8 cellular contexts compared by ENCODE assay signal in the genomic region with DNA sequence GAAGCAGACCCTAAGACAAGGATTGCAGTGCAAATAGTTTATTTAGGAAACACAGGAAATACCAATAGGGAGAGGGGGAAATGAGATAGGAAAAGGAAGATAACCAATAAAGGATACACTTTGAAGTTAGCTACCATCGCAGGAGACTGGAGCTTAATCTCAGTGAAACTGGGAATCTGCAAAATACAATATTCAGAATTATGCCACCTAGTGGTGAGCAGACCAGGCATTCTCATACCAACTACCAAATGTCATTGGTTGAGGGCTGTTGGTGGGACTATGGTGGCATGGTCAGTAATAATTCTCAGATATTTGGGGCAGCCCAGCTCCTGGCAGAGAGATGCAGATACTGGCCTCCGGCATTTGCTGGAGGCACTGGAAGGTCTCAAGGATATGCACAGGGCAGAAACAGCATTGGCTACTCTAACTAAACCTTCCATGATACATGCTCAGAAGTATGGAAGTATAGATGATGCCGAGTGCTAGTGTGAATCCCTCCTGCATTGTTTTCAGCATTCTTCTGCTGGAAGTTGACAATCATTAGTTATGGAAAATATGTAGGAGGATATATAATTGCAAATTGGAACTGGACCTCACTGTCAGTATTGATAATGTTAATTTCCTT. TPM values are rescaled to one million over a fixed set of nuclear protein-coding genes. Genes with fewer than 3 reads are reported as not detected.
DNase-seq lines count a peak whose midpoint lies in the region; ATAC-seq and TF ChIP-seq lines count a peak whose summit lies in the region.

No MANE protein-coding gene starts in this region.

- no peak overlapping the region for H3K27ac Mint-ChIP-seq in naive thymus-derived CD4-positive, alpha-beta T cell
- H3K27ac Mint-ChIP-seq in activated T-helper 2 cell treated with anti-CD3 and anti-CD28 coated beads, Interferon-gamma antibody, Interleukin-2, Interleukin-4, amounts not matched to agents 10 μg/mL and 5 μg/mL and 100 μg/mL, durations not matched to agents 14 hours and 24 hours and 36 hours = no peak overlapping the region

- peak; percentile 72 for ATAC-seq in naive thymus-derived CD4-positive, alpha-beta T cell
- ATAC-seq in sciatic nerve = no peak
- no peak for ATAC-seq in GM21526 (IDR thresholded peaks at IDR 0.05; ENCODE audit: low FRiP score, unreplicated experiment)

- no peaks in the 10 kb centered on the region for H3K9me3 ChIP-seq in naive thymus-derived CD4-positive, alpha-beta T cell (ENCODE audit: control insufficient read depth in 2 of 3, low read length in 3 of 3)

- H3K27ac ChIP-seq in naive thymus-derived CD4-positive, alpha-beta T cell (ENCODE audit: low read depth, low read length) = no peak overlapping the region

- no peaks in the 10 kb centered on the region; the same call in 1 of the 2 replicates for H3K36me3 ChIP-seq in GM06990 (ENCODE audit: control insufficient read depth, insufficient read depth, low read length)
- no peaks in the 10 kb centered on the region for H3K36me3 ChIP-seq in naive thymus-derived CD4-positive, alpha-beta T cell (ENCODE audit: control insufficient read depth in 2 of 3, insufficient read depth in 3 of 3, low read length in 3 of 3)

- H3K27me3 ChIP-seq in GM06990 (replicated peaks; ENCODE audit: control insufficient read depth, insufficient read depth, low read length) = no peaks in the 10 kb centered on the region
- no peaks in the 10 kb centered on the region for H3K27me3 ChIP-seq in naive thymus-derived CD4-positive, alpha-beta T cell (ENCODE audit: control insufficient read depth in 2 of 2, insufficient read depth in 2 of 2, low read length in 2 of 2)

- intact Hi-C loops in naive thymus-derived CD4-positive, alpha-beta T cell (cut with micrococcal nuclease) = loop anchor here (1.0 kb wide), 2 partner anchors 285 to 294 kb away; no protein-coding TSS in a partner anchor
- intact Hi-C loops in sciatic nerve (cut with DNase I) = no loop called here
- intact Hi-C loops in activated T-helper 2 cell treated with anti-CD3 and anti-CD28 coated beads, Interferon-gamma antibody, Interleukin-2, Interleukin-4, amounts not matched to agents 10 μg/mL and 5 μg/mL and 100 μg/mL, durations not matched to agents 14 hours and 24 hours and 36 hours (cut with micrococcal nuclease) = no loop called here

- POLR2A ChIA-PET in naive thymus-derived CD4-positive, alpha-beta T cell (lab: Charles Lee) = interaction anchor here (0.6 kb wide), 2 partner anchors 93 to 229 kb away, joined by 3 to 4 read pairs; no protein-coding TSS in a partner anchor

- no peaks in the 10 kb centered on the region for H3K27me3 Mint-ChIP-seq in naive thymus-derived CD4-positive, alpha-beta T cell
- H3K27me3 Mint-ChIP-seq in activated T-helper 2 cell treated with anti-CD3 and anti-CD28 coated beads, Interferon-gamma antibody, Interleukin-2, Interleukin-4, amounts not matched to agents 10 μg/mL and 5 μg/mL and 100 μg/mL, durations not matched to agents 14 hours and 24 hours and 36 hours (ENCODE audit: low read depth) = no peaks in the 10 kb centered on the region

- peaks cover 0 to 6% (median 0%) of the 10 kb centered on the region in 11 donors for H3K9me3 Mint-ChIP-seq in naive thymus-derived CD4-positive, alpha-beta T cell
- no peaks in the 10 kb centered on the region for H3K9me3 Mint-ChIP-seq in activated T-helper 2 cell treated with anti-CD3 and anti-CD28 coated beads, Interferon-gamma antibody, Interleukin-2, Interleukin-4, amounts not matched to agents 10 μg/mL and 5 μg/mL and 100 μg/mL, durations not matched to agents 14 hours and 24 hours and 36 hours

- DNase-seq in AG09319 (ENCODE audit: extremely low read depth, low read depth) (no peak), GM06990 (ENCODE audit: extremely low read depth, insufficient read length) (no peak), NOMO-1 treated with dmso at 0.1 percent for 144 hours (lab: John Stamatoyannopoulos, UW; ENCODE audit: unreplicated experiment) (peak; percentile 3), dermis microvascular lymphatic vessel endothelial cell (ENCODE audit: low read depth in 2 of 2) (peak; percentile 40 to 45), sciatic nerve (ENCODE audit: low spot score) (no peak)
- peak in 5 of 9 donors; percentile 17 to 41 (median 31) for DNase-seq in naive thymus-derived CD4-positive, alpha-beta T cell
- no peak for DNase-seq in activated T-helper 2 cell treated with anti-CD3 and anti-CD28 coated beads, Interferon-gamma antibody, Interleukin-2, Interleukin-4, amounts not matched to agents 10 μg/mL and 5 μg/mL and 100 μg/mL, durations not matched to agents 14 hours and 24 hours and 36 hours (ENCODE audit: low spot score)

- CTCF ChIA-PET in naive thymus-derived CD4-positive, alpha-beta T cell (lab: Charles Lee) = interaction anchor here (1.0 to 3.7 kb wide), 8 partner anchors 10 to 298 kb away, joined by 3 to 22 read pairs (median 5); partner anchors contain the start of gene ZNF684

- peaks cover 0 to 5% (median 0%) of the 10 kb centered on the region in 7 donors for H3K4me1 Mint-ChIP-seq in naive thymus-derived CD4-positive, alpha-beta T cell
- peaks cover 3% of the 10 kb centered on the region for H3K4me1 Mint-ChIP-seq in activated T-helper 2 cell treated with anti-CD3 and anti-CD28 coated beads, Interferon-gamma antibody, Interleukin-2, Interleukin-4, amounts not matched to agents 10 μg/mL and 5 μg/mL and 100 μg/mL, durations not matched to agents 14 hours and 24 hours and 36 hours (ENCODE audit: low read depth)

- no peak overlapping the region for H3K4me3 Mint-ChIP-seq in naive thymus-derived CD4-positive, alpha-beta T cell
- H3K4me3 Mint-ChIP-seq in activated T-helper 2 cell treated with anti-CD3 and anti-CD28 coated beads, Interferon-gamma antibody, Interleukin-2, Interleukin-4, amounts not matched to agents 10 μg/mL and 5 μg/mL and 100 μg/mL, durations not matched to agents 14 hours and 24 hours and 36 hours (ENCODE audit: low read depth) = no peak overlapping the region

- H3K4me3 ChIP-seq in GM06990 (replicated peaks; ENCODE audit: low read depth, low read length) = no peak overlapping the region
- no peak overlapping the region for H3K4me3 ChIP-seq in naive thymus-derived CD4-positive, alpha-beta T cell (ENCODE audit: low read length)

- peaks cover 0 to 37% (median 4%) of the 10 kb centered on the region in 5 donors for H3K36me3 Mint-ChIP-seq in naive thymus-derived CD4-positive, alpha-beta T cell
- H3K36me3 Mint-ChIP-seq in activated T-helper 2 cell treated with anti-CD3 and anti-CD28 coated beads, Interferon-gamma antibody, Interleukin-2, Interleukin-4, amounts not matched to agents 10 μg/mL and 5 μg/mL and 100 μg/mL, durations not matched to agents 14 hours and 24 hours and 36 hours (ENCODE audit: low read depth) = peaks cover 29% of the 10 kb centered on the region

- no peaks in the 10 kb centered on the region for H3K4me1 ChIP-seq in naive thymus-derived CD4-positive, alpha-beta T cell (ENCODE audit: control insufficient read depth in 2 of 2, insufficient read depth in 2 of 2, low read length in 2 of 2)

- peak; percentile 61 for TF ChIP-seq CTCF in AG09319 (IDR thresholded peaks at IDR 0.05; ENCODE audit: low read depth, low read length)
- peak; percentile 56 for TF ChIP-seq CTCF in GM06990 (IDR thresholded peaks at IDR 0.05; ENCODE audit: insufficient read depth, low read length, poor library complexity, severe bottlenecking)

RNA-seq across cellular contexts. Expression of gene ZFP69B, which starts 11.8 kb away (rescaled TPM):
- total RNA-seq in dermis microvascular lymphatic vessel endothelial cell (0.77 and 0.89 TPM in 2 replicates), sciatic nerve (1.6 TPM)
- 1 to 10 TPM; 2.2 to 8.3 (median 5.3) TPM for total RNA-seq in naive thymus-derived CD4-positive, alpha-beta T cell
- polyA plus RNA-seq in naive thymus-derived CD4-positive, alpha-beta T cell = 1 to 10 TPM; 3.0 to 3.6 TPM
- total RNA-seq in activated T-helper 2 cell treated with anti-CD3 and anti-CD28 coated beads, Interferon-gamma antibody, Interleukin-2, Interleukin-4, amounts not matched to agents 10 μg/mL and 5 μg/mL and 100 μg/mL, durations not matched to agents 14 hours and 24 hours and 36 hours = 4.7 and 5.4 TPM in 2 replicates

RNA-seq across cellular contexts. Expression of gene ZFP69, which starts 38.6 kb away (rescaled TPM):
- total RNA-seq in dermis microvascular lymphatic vessel endothelial cell (1.4 and 1.5 TPM in 2 replicates), sciatic nerve (5.1 TPM)
- 1 to 10 TPM; 2.7 to 4.3 (median 3.4) TPM for total RNA-seq in naive thymus-derived CD4-positive, alpha-beta T cell
- 1 to 10 TPM; 4.1 to 7.8 TPM for polyA plus RNA-seq in naive thymus-derived CD4-positive, alpha-beta T cell
- total RNA-seq in activated T-helper 2 cell treated with anti-CD3 and anti-CD28 coated beads, Interferon-gamma antibody, Interleukin-2, Interleukin-4, amounts not matched to agents 10 μg/mL and 5 μg/mL and 100 μg/mL, durations not matched to agents 14 hours and 24 hours and 36 hours = 3.3 and 4.0 TPM in 2 replicates

Comparison
In these comparisons a context has a peak if more than half of its experiments do, and no peak if none do; other contexts are left out.
1. DNase-seq: peak in NOMO-1 treated with dmso at 0.1 percent for 144 hours (single experiment), dermis microvascular lymphatic vessel endothelial cell (2 of 2) and naive thymus-derived CD4-positive, alpha-beta T cell (5 of 9); none in AG09319 (single experiment), GM06990 (single experiment), sciatic nerve (single experiment) and activated T-helper 2 cell treated with anti-CD3 and anti-CD28 coated beads, Interferon-gamma antibody, Interleukin-2, Interleukin-4, amounts not matched to agents 10 μg/mL and 5 μg/mL and 100 μg/mL, durations not matched to agents 14 hours and 24 hours and 36 hours (single experiment).
2. intact Hi-C loops: an anchor here in naive thymus-derived CD4-positive, alpha-beta T cell (1.0 kb wide); none called in sciatic nerve and activated T-helper 2 cell treated with anti-CD3 and anti-CD28 coated beads, Interferon-gamma antibody, Interleukin-2, Interleukin-4, amounts not matched to agents 10 μg/mL and 5 μg/mL and 100 μg/mL, durations not matched to agents 14 hours and 24 hours and 36 hours.